ENCODE assay signal across 1 cellular context in genomic region chr6:28981391-28981832, GRCh38.
TF ChIP-seq lines count a peak whose summit lies in the region.

No MANE protein-coding gene starts in this region.

TF ChIP-seq in HepG2, 621 proteins besides CTCF, POLR2A, EP300 and RAD21 (continued from another document and continues in another):
- TF ChIP-seq MLXIP (CRISPR knock-in tag; IDR thresholded peaks at IDR 0.05; ENCODE audit: borderline replicate concordance) (peak; percentile 80; the same call in 1 of the 2 replicates), SRSF1 (optimal IDR thresholded peaks at IDR 0.05; ENCODE audit: low read depth, low read length) (no peak), ZNF777 (CRISPR knock-in tag; IDR thresholded peaks at IDR 0.05) (no peak), CREB3 (CRISPR knock-in tag; IDR thresholded peaks at IDR 0.05) (peak; percentile 66; the same call in 1 of the 2 replicates), HCFC1 (IDR thresholded peaks at IDR 0.05; ENCODE audit: low read depth, low read length) (no peak), CBX2 (IDR thresholded peaks at IDR 0.05; ENCODE audit: low read depth, low read length) (no peak), CBX2 (CRISPR knock-in tag; IDR thresholded peaks at IDR 0.05; ENCODE audit: low read depth) (no peak), ZNF7 (CRISPR knock-in tag; IDR thresholded peaks at IDR 0.05) (no peak), SAFB2 (CRISPR knock-in tag; IDR thresholded peaks at IDR 0.05; ENCODE audit: borderline replicate concordance, low read depth) (peak; percentile 4; the same call in 1 of the 2 replicates), CBFB (CRISPR knock-in tag; IDR thresholded peaks at IDR 0.05) (no peak), ZSCAN22 (CRISPR knock-in tag; IDR thresholded peaks at IDR 0.05) (no peak), ZNF878 (CRISPR knock-in tag; IDR thresholded peaks at IDR 0.05) (no peak), PRDM4 (CRISPR knock-in tag; IDR thresholded peaks at IDR 0.05; ENCODE audit: borderline replicate concordance) (no peak), ZNF879 (CRISPR knock-in tag; IDR thresholded peaks at IDR 0.05) (no peak), CENPT (CRISPR knock-in tag; IDR thresholded peaks at IDR 0.05; ENCODE audit: low read depth) (no peak), TFE3 (CRISPR knock-in tag; IDR thresholded peaks at IDR 0.05) (no peak), KLF6 (CRISPR knock-in tag; IDR thresholded peaks at IDR 0.05) (no peak), AHDC1 (CRISPR knock-in tag; IDR thresholded peaks at IDR 0.05; ENCODE audit: borderline replicate concordance) (no peak), MEIS1 (CRISPR knock-in tag; IDR thresholded peaks at IDR 0.05; ENCODE audit: borderline replicate concordance) (no peak), ZNF367 (CRISPR knock-in tag; IDR thresholded peaks at IDR 0.05; ENCODE audit: borderline replicate concordance) (no peak; the same call in 1 of the 2 replicates), SCMH1 (CRISPR knock-in tag; IDR thresholded peaks at IDR 0.05; ENCODE audit: borderline replicate concordance) (no peak), ATF7 (IDR thresholded peaks at IDR 0.05) (no peak), ATF7 (CRISPR knock-in tag; IDR thresholded peaks at IDR 0.05) (no peak), ATF7-NPFF (CRISPR knock-in tag; IDR thresholded peaks at IDR 0.05; ENCODE audit: low read depth) (no peak), SMC3 (IDR thresholded peaks at IDR 0.05; ENCODE audit: low read length) (no peak), ZNF784 (CRISPR knock-in tag; IDR thresholded peaks at IDR 0.05; ENCODE audit: borderline replicate concordance) (no peak), PAF1 (CRISPR knock-in tag; IDR thresholded peaks at IDR 0.05) (no peak), HMG20B (CRISPR knock-in tag; conservative IDR thresholded peaks at IDR 0.05) (0 out of 2 replicates have a peak, but pooled peaks have one; percentile 2), ZNF639 (CRISPR knock-in tag; conservative IDR thresholded peaks at IDR 0.05) (no peak), ZNF891 (CRISPR knock-in tag; IDR thresholded peaks at IDR 0.05) (no peak), TMF1 (CRISPR knock-in tag; IDR thresholded peaks at IDR 0.05; ENCODE audit: low read depth) (no peak), PRPF4 (IDR thresholded peaks at IDR 0.05; ENCODE audit: low read depth, low read length, poor library complexity, severe bottlenecking) (peak; percentile 93), ZNF574 (CRISPR knock-in tag; IDR thresholded peaks at IDR 0.05) (no peak), ZNF431 (CRISPR knock-in tag; IDR thresholded peaks at IDR 0.05; ENCODE audit: borderline replicate concordance, low read depth) (no peak; the same call in 1 of the 2 replicates), BRF2 (CRISPR knock-in tag; IDR thresholded peaks at IDR 0.05) (0 out of 2 replicates have a peak, but pooled peaks have one; percentile 12), GTF2F1 (IDR thresholded peaks at IDR 0.05; ENCODE audit: low read length) (no peak), HNRNPH1 (optimal IDR thresholded peaks at IDR 0.05; ENCODE audit: low read depth, low read length) (no peak), MBNL3 (CRISPR knock-in tag; conservative IDR thresholded peaks at IDR 0.05) (no peak), ZNF274 (CRISPR knock-in tag; IDR thresholded peaks at IDR 0.05) (no peak), PAX8 (CRISPR knock-in tag; IDR thresholded peaks at IDR 0.05; ENCODE audit: borderline replicate concordance) (no peak), ZNF766 (CRISPR knock-in tag; IDR thresholded peaks at IDR 0.05; ENCODE audit: borderline replicate concordance) (no peak; the same call in 1 of the 2 replicates), TGIF2 (CRISPR knock-in tag; IDR thresholded peaks at IDR 0.05) (no peak), ZNF496 (CRISPR knock-in tag; IDR thresholded peaks at IDR 0.05; ENCODE audit: insufficient replicate concordance) (no peak), ASH2L (IDR thresholded peaks at IDR 0.05; ENCODE audit: insufficient read length, low read depth, low read length) (peak; percentile 92), NFATC3 (CRISPR knock-in tag; IDR thresholded peaks at IDR 0.05) (no peak), NFYC (CRISPR knock-in tag; IDR thresholded peaks at IDR 0.05) (no peak), ZNF562 (CRISPR knock-in tag; IDR thresholded peaks at IDR 0.05; ENCODE audit: borderline replicate concordance) (no peak)
